Comparison of ENCODE assay signal across 19 cellular contexts in genomic region chr5:88474574-88474973, GRCh38.
"Had no signal": no experiment of that assay in that cellular context is flagged by ENCODE, and none has a peak within 500 bp of the region (broad histone marks: within the 10 kb centered on the region; RNA-seq: fewer than 3 reads in every experiment).

No MANE protein-coding gene starts in this region.

- H2AFZ ChIP-seq: parathyroid adenoma had no signal

- H3K9ac ChIP-seq: parathyroid adenoma had no signal

- H3K9me3 ChIP-seq: colonic mucosa, gastrocnemius medialis had no signal

- H3K4me3 ChIP-seq: colonic mucosa, gastrocnemius medialis, heart left ventricle had no signal

- H3K27ac Mint-ChIP-seq: activated CD4-positive, alpha-beta T cell treated with anti-CD3 and anti-CD28 coated beads for 36 hours; activated naive CD4-positive, alpha-beta T cell treated with anti-CD3 and anti-CD28 coated beads for 36 hours; activated naive CD8-positive, alpha-beta T cell treated with anti-CD3 and anti-CD28 coated beads, Interleukin-2, amount 50 U/mL, for 24 hours; activated T-cell treated with anti-CD3 and anti-CD28 coated beads, Interleukin-2, amount 50 U/mL, for 24 hours; naive thymus-derived CD4-positive, alpha-beta T cell had no signal

- ATAC-seq: activated CD4-positive, alpha-beta T cell treated with anti-CD3 and anti-CD28 coated beads for 36 hours; activated naive CD8-positive, alpha-beta T cell treated with anti-CD3 and anti-CD28 coated beads, Interleukin-2, amount 50 U/mL, for 24 hours; esophagus mucosa; gastrocnemius medialis; heart left ventricle; naive thymus-derived CD4-positive, alpha-beta T cell had no signal

- H3K36me3 ChIP-seq: brain microvascular endothelial cell, colonic mucosa, gastrocnemius medialis, heart left ventricle had no signal

- H3K27me3 ChIP-seq: brain microvascular endothelial cell, colonic mucosa, gastrocnemius medialis, heart left ventricle had no signal

- H3K4me1 ChIP-seq: colonic mucosa, gastrocnemius medialis, heart left ventricle, parathyroid adenoma had no signal

- DNase-seq: activated CD4-positive, alpha-beta T cell treated with anti-CD3 and anti-CD28 coated beads for 36 hours; activated CD4-positive, alpha-beta T cell treated with anti-CD3 and anti-CD28 coated beads, Interleukin-2, amount 50 U/mL, for 48 hours; activated naive CD4-positive, alpha-beta T cell treated with anti-CD3 and anti-CD28 coated beads for 36 hours; activated naive CD8-positive, alpha-beta T cell treated with anti-CD3 and anti-CD28 coated beads, Interleukin-2, amount 50 U/mL, for 24 hours; activated T-cell treated with anti-CD3 and anti-CD28 coated beads, Interleukin-2, amount 50 U/mL, for 24 hours; aorta; brain microvascular endothelial cell; colonic mucosa; gastrocnemius medialis; heart left ventricle; kidney glomerular epithelial cell; mesendoderm; naive thymus-derived CD4-positive, alpha-beta T cell; stimulated activated CD4-positive, alpha-beta T cell treated with anti-CD3 and anti-CD28 coated beads, Interleukin-12 subunit alpha, Interleukin-12 subunit beta, amount 100 ng/mL, for 4 hours; stimulated activated CD4-positive, alpha-beta T cell treated with anti-CD3 and anti-CD28 coated beads, Interleukin-2, amount 100 ng/mL, for 24 hours; stimulated activated naive CD4-positive, alpha-beta T cell treated with Interleukin-2 at 50 U/mL for 16 hours had no signal

- H3K79me2 ChIP-seq: parathyroid adenoma had no signal

- H3K9me3 Mint-ChIP-seq: central memory CD8-positive, alpha-beta T cell had no signal

- H3K27ac ChIP-seq: brain microvascular endothelial cell, colonic mucosa, gastrocnemius medialis, heart left ventricle, parathyroid adenoma had no signal

- H3K4me1 Mint-ChIP-seq: activated CD4-positive, alpha-beta T cell treated with anti-CD3 and anti-CD28 coated beads for 36 hours; activated naive CD8-positive, alpha-beta T cell treated with anti-CD3 and anti-CD28 coated beads, Interleukin-2, amount 50 U/mL, for 24 hours; central memory CD8-positive, alpha-beta T cell; naive thymus-derived CD4-positive, alpha-beta T cell had no signal

- H3K4me3 Mint-ChIP-seq: activated CD4-positive, alpha-beta T cell treated with anti-CD3 and anti-CD28 coated beads for 36 hours; activated naive CD4-positive, alpha-beta T cell treated with anti-CD3 and anti-CD28 coated beads for 36 hours; activated naive CD8-positive, alpha-beta T cell treated with anti-CD3 and anti-CD28 coated beads, Interleukin-2, amount 50 U/mL, for 24 hours; activated T-cell treated with anti-CD3 and anti-CD28 coated beads, Interleukin-2, amount 50 U/mL, for 24 hours; central memory CD8-positive, alpha-beta T cell; naive thymus-derived CD4-positive, alpha-beta T cell had no signal
